8 cellular contexts compared by ENCODE assay signal in genomic region chr12:113424915-113425823, GRCh38. TPM values are rescaled to one million over a fixed set of nuclear protein-coding genes. Genes with fewer than 3 reads are reported as not detected.
DNase-seq lines count a peak whose midpoint lies in the region; ATAC-seq and TF ChIP-seq lines count a peak whose summit lies in the region.

No MANE protein-coding gene starts in this region.

- DNase-seq in SHP77 treated with DMSO at 0.1 percent for 48 hours (lab: John Stamatoyannopoulos, UW) (peak; percentile 31), SHP77 (lab: John Stamatoyannopoulos, UW) (no peak), NCI-H460 (ENCODE audit: extremely low read depth, low read depth) (peak; percentile 37), fibroblast of lung (ENCODE audit: low read depth in 2 of 2) (peak; percentile 33 to 63), nephron progenitor cell (peak; percentile 77), type B pancreatic cell (ENCODE audit: extremely low spot score, unreplicated experiment) (no peak)
- DNase-seq in activated T-cell treated with anti-CD3 and anti-CD28 coated beads, Interleukin-2, amount 50 U/mL, for 1 hour: peak; percentile 57

- H3K9me3 ChIP-seq in fibroblast of lung (ENCODE audit: control insufficient read depth, insufficient read depth, low read depth, low read length): no peaks in the 10 kb centered on the region

- H3K9ac ChIP-seq in fibroblast of lung (ENCODE audit: insufficient read depth, low read length): no peak overlapping the region

- H3K4me1 Mint-ChIP-seq in nephron progenitor cell: peaks cover 11% of the 10 kb centered on the region
- H3K4me1 Mint-ChIP-seq in type B pancreatic cell (ENCODE audit: unreplicated experiment): peaks cover 7% of the 10 kb centered on the region

- no peaks in the 10 kb centered on the region for H3K36me3 ChIP-seq in fibroblast of lung (ENCODE audit: control insufficient read depth, insufficient read depth, low read length)

- H3K9me3 Mint-ChIP-seq in nephron progenitor cell: no peaks in the 10 kb centered on the region
- peaks cover 3% of the 10 kb centered on the region for H3K9me3 Mint-ChIP-seq in type B pancreatic cell

- H3K4me2 ChIP-seq in fibroblast of lung (ENCODE audit: extremely low read depth, insufficient read depth, low read length): no peak overlapping the region

- H3K27ac ChIP-seq in fibroblast of lung (ENCODE audit: insufficient read depth, low read length): no peak overlapping the region

- no peaks in the 10 kb centered on the region for H3K27me3 ChIP-seq in fibroblast of lung (ENCODE audit: control insufficient read depth, insufficient read depth, low read length)

- no peak overlapping the region for H3K4me3 ChIP-seq in fibroblast of lung (replicated peaks in 1 of 4; ENCODE audit: control extremely low read depth in 1 of 4, insufficient read depth in 1 of 4, low read depth in 3 of 4, low read length in 4 of 4)

- peaks cover 2% of the 10 kb centered on the region for H3K79me2 ChIP-seq in fibroblast of lung (ENCODE audit: control insufficient read depth, insufficient read depth, low read length)

- H3K4me3 Mint-ChIP-seq in nephron progenitor cell: peak overlapping the region; percentile 47
- H3K4me3 Mint-ChIP-seq in type B pancreatic cell: peak overlapping the region; percentile 20

- H3K36me3 Mint-ChIP-seq in nephron progenitor cell (ENCODE audit: low read depth): no peaks in the 10 kb centered on the region
- H3K36me3 Mint-ChIP-seq in type B pancreatic cell: no peaks in the 10 kb centered on the region

- H3K4me1 ChIP-seq in fibroblast of lung (ENCODE audit: control insufficient read depth, extremely low read depth, insufficient read depth, low read length): no peaks in the 10 kb centered on the region

- no peaks in the 10 kb centered on the region for H4K20me1 ChIP-seq in fibroblast of lung (ENCODE audit: control insufficient read depth, extremely low read depth, insufficient read depth, low read length)

- TF ChIP-seq CTCF in fibroblast of lung (conservative IDR thresholded peaks at IDR 0.05 in 1 of 2, IDR thresholded peaks at IDR 0.05 in 1 of 2; ENCODE audit: low read depth in 1 of 2, low read length in 2 of 2) (peak; percentile 80 to 91), nephron progenitor cell (IDR thresholded peaks at IDR 0.05) (peak; percentile 93), type B pancreatic cell (conservative IDR thresholded peaks at IDR 0.05) (peak; percentile 93)

- peaks cover 45% of the 10 kb centered on the region for H3K27me3 Mint-ChIP-seq in nephron progenitor cell (ENCODE audit: low read depth, poor library complexity)
- peaks cover 14% of the 10 kb centered on the region for H3K27me3 Mint-ChIP-seq in type B pancreatic cell

- ATAC-seq in HG02852 (IDR thresholded peaks at IDR 0.05; ENCODE audit: unreplicated experiment): no peak

- H3K27ac Mint-ChIP-seq in nephron progenitor cell (no peak overlapping the region), type B pancreatic cell (no peak overlapping the region)

- no peak overlapping the region for H2AFZ ChIP-seq in fibroblast of lung (ENCODE audit: low read length)

RNA-seq across cellular contexts. Expression of gene SDSL, which starts 3.0 kb away (rescaled TPM):
- total RNA-seq in NCI-H460 (2014; rRNA removed; shearing (Covaris generic)): 1.8 and 2.5 TPM in 2 replicates
- polyA plus RNA-seq in NCI-H460 (2014; cell fraction: nucleus; rRNA removed): 3.0 and 6.0 TPM in 2 replicates
- 10.0 and 12.4 TPM in 2 replicates for total RNA-seq in fibroblast of lung
- polyA plus RNA-seq in fibroblast of lung: 5.1 and 5.6 TPM in 2 replicates
- 8.0 and 10.3 TPM in 2 replicates for polyA plus RNA-seq in fibroblast of lung (2012)
- polyA minus RNA-seq in fibroblast of lung (ENCODE audit: low replicate concordance): 3.3 and 5.0 TPM in 2 replicates
- 4.5 and 5.3 TPM in 2 replicates for total RNA-seq in type B pancreatic cell (ENCODE audit: low replicate concordance)

RNA-seq across cellular contexts. Expression of gene SDS, which starts 21.5 kb away (rescaled TPM):
- total RNA-seq in NCI-H460 (2014; rRNA removed; shearing (Covaris generic)): 0.30 TPM in 1 of 2 replicates, not detected in the other
- polyA plus RNA-seq in NCI-H460 (2014; cell fraction: nucleus; rRNA removed): not detected in 2 replicates
- not detected in 2 replicates for total RNA-seq in fibroblast of lung
- polyA plus RNA-seq in fibroblast of lung: not detected in 2 replicates
- polyA plus RNA-seq in fibroblast of lung (2012): not detected in 2 replicates
- not detected in 2 replicates for polyA minus RNA-seq in fibroblast of lung (ENCODE audit: low replicate concordance)
- total RNA-seq in type B pancreatic cell (ENCODE audit: low replicate concordance): not detected in 2 replicates

RNA-seq across cellular contexts. Expression of gene LHX5, which starts 46.5 kb away (rescaled TPM):
- 0.22 and 0.40 TPM in 2 replicates for total RNA-seq in NCI-H460 (2014; rRNA removed; shearing (Covaris generic))
- polyA plus RNA-seq in NCI-H460 (2014; cell fraction: nucleus; rRNA removed): not detected in 2 replicates
- total RNA-seq in fibroblast of lung (not detected in 2 replicates), type B pancreatic cell (ENCODE audit: low replicate concordance) (0.12 TPM in 1 of 2 replicates, not detected in the other)
- not detected in 2 replicates for polyA plus RNA-seq in fibroblast of lung
- not detected in 2 replicates for polyA plus RNA-seq in fibroblast of lung (2012)
- not detected in 2 replicates for polyA minus RNA-seq in fibroblast of lung (ENCODE audit: low replicate concordance)

Comparison
In these comparisons a context has a peak if more than half of its experiments do, and no peak if none do; other contexts are left out.
1. DNase-seq: peak in SHP77 treated with DMSO at 0.1 percent for 48 hours (single experiment), NCI-H460 (single experiment), activated T-cell treated with anti-CD3 and anti-CD28 coated beads, Interleukin-2, amount 50 U/mL, for 1 hour (single experiment), fibroblast of lung (2 of 2) and nephron progenitor cell (single experiment); none in SHP77 (0 of 2) and type B pancreatic cell (single experiment).
2. Peak in every context shown above with its lines, with median percentiles within 50 percentile points of each other: CTCF ChIP-seq.